Comparison of ENCODE assay signal across 3 cellular contexts in the genomic region with DNA sequence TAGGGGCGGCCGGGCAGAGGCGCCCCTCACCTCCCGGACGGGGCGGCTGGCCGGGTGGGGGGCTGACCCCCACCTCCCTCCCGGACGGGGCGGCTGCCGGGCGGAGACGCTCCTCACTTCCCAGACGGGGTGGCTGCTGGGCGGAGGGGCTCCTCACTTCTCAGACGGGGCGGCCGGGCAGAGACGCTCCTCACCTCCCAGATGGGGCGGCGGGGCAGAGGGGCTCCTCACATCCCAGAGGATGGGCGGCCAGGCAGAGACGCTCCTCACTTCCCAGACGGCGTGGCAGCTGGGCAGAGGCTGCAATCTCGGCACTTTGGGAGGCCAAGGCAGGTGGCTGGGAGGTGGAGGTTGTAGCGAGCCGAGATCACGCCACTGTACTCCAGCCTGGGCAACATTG. TPM values are rescaled to one million over a fixed set of nuclear protein-coding genes. Genes with fewer than 3 reads are reported as not detected.
"Had no signal": no experiment of that assay in that cellular context is flagged by ENCODE, and none has a peak within 500 bp of the region (broad histone marks: within the 10 kb centered on the region; RNA-seq: fewer than 3 reads in every experiment).

No MANE protein-coding gene starts in this region.

RNA-seq across cellular contexts. Expression of a gene that starts 42.4 kb away (rescaled TPM):
- total RNA-seq: temporal lobe, upper lobe of right lung, uterus had no signal
